8 cellular contexts compared by ENCODE assay signal in genomic region chr1:27575861-27576331, GRCh38. TPM values are rescaled to one million over a fixed set of nuclear protein-coding genes. Genes with fewer than 3 reads are reported as not detected.
A peak's percentile ranks its signal among the peaks of the same experiment; 100 is the strongest.
DNase-seq lines count a peak whose midpoint lies in the region; ATAC-seq and TF ChIP-seq lines count a peak whose summit lies in the region.

No MANE protein-coding gene starts in this region.

- TF ChIP-seq CTCF in Calu3 (IDR thresholded peaks at IDR 0.05; ENCODE audit: unreplicated experiment) (no peak), kidney epithelial cell (IDR thresholded peaks at IDR 0.05; ENCODE audit: insufficient read depth, low read length, poor library complexity, severe bottlenecking) (peak; percentile 20), WERI-Rb-1 (IDR thresholded peaks at IDR 0.05; ENCODE audit: low read depth, low read length) (no peak)

- BruUV-seq in Calu3 (replicated peaks; lab: Mats Ljungman, UMichigan): no TSS peak

- ATAC-seq in GM18867 (IDR thresholded peaks at IDR 0.05; ENCODE audit: unreplicated experiment): no peak

- intact Hi-C loops in Calu3 (cut with micrococcal nuclease; ENCODE audit: unreplicated experiment): no loop called here

- H3K27ac Mint-ChIP-seq in Calu3 (ENCODE audit: unreplicated experiment) (no peak overlapping the region), IgD-negative memory B cell (peak overlapping the region in 1 of 3 donors; percentile 57)

- peaks cover 16% of the 10 kb centered on the region for H3K36me3 Mint-ChIP-seq in Calu3 (ENCODE audit: insufficient read depth, unreplicated experiment)
- no peaks in the 10 kb centered on the region for H3K36me3 Mint-ChIP-seq in IgD-negative memory B cell

- H3K9me3 Mint-ChIP-seq in Calu3 (ENCODE audit: low read depth, unreplicated experiment) (no peaks in the 10 kb centered on the region), IgD-negative memory B cell (no peaks in the 10 kb centered on the region)

- H3K4me3 Mint-ChIP-seq in Calu3 (ENCODE audit: low read depth, unreplicated experiment): no peak overlapping the region
- H3K4me3 Mint-ChIP-seq in IgD-negative memory B cell: peak overlapping the region; percentile 53 to 75 (median 68)

- H3K4me1 Mint-ChIP-seq in Calu3 (ENCODE audit: low read depth, unreplicated experiment): peaks cover 35% of the 10 kb centered on the region
- peaks cover 13 to 19% (median 14%) of the 10 kb centered on the region in 3 donors for H3K4me1 Mint-ChIP-seq in IgD-negative memory B cell

- DNase-seq in Calu3 (peak; percentile 56), caudate nucleus (lab: John Stamatoyannopoulos, UW) (peak in 36 of 61 donors; percentile 30 to 83 (median 49)), kidney epithelial cell (ENCODE audit: low read depth) (no peak), substantia nigra (lab: John Stamatoyannopoulos, UW) (peak in 38 of 49 donors; percentile 27 to 91 (median 46)), WERI-Rb-1 (no peak)
- DNase-seq in stimulated activated CD4-positive, alpha-beta T cell treated with anti-CD3 and anti-CD28 coated beads, Interleukin-12 subunit alpha, Interleukin-12 subunit beta, amount 100 ng/mL, for 4 hours: no peak

- H3K27me3 Mint-ChIP-seq in Calu3 (ENCODE audit: unreplicated experiment) (no peaks in the 10 kb centered on the region), IgD-negative memory B cell (no peaks in the 10 kb centered on the region)

- H3K27ac ChIP-seq in caudate nucleus (ENCODE audit: low read depth, low read length) (peak overlapping the region; percentile 67), substantia nigra (ENCODE audit: low read depth, low read length, poor library complexity, severe bottlenecking) (peak overlapping the region; percentile 7), WERI-Rb-1 (no peak overlapping the region)

- no peaks in the 10 kb centered on the region for H3K9me3 ChIP-seq in WERI-Rb-1 (ENCODE audit: severe bottlenecking)

- no peaks in the 10 kb centered on the region for H3K27me3 ChIP-seq in kidney epithelial cell (ENCODE audit: control insufficient read depth, insufficient read depth, low read length)
- H3K27me3 ChIP-seq in WERI-Rb-1 (ENCODE audit: insufficient read depth, low read depth, severe bottlenecking): no peaks in the 10 kb centered on the region

- no peaks in the 10 kb centered on the region for H3K36me3 ChIP-seq in kidney epithelial cell (ENCODE audit: control insufficient read depth, insufficient read depth, low read length)
- H3K36me3 ChIP-seq in WERI-Rb-1: no peaks in the 10 kb centered on the region

- CTCF ChIA-PET in Calu3 (lab: Charles Lee): interaction anchor here (0.5 to 2.1 kb wide), 7 partner anchors 19 to 159 kb away, joined by 3 to 12 read pairs (median 3); no protein-coding TSS in a partner anchor

- H3K4me3 ChIP-seq in kidney epithelial cell (ENCODE audit: low read depth, low read length) (peak overlapping the region; percentile 26), WERI-Rb-1 (ENCODE audit: low read depth, low read length) (no peak overlapping the region)

RNA-seq across cellular contexts. Expression of gene AHDC1, which starts 28.0 kb away (rescaled TPM):
- total RNA-seq in Calu3 (2022): 20.8 and 21.5 TPM in 2 replicates
- 1.1 TPM for polyA plus RNA-seq in IgD-negative memory B cell
- 18.0 and 30.8 TPM in 2 replicates for total RNA-seq in kidney epithelial cell

RNA-seq across cellular contexts. Expression of gene FGR, which starts 59.1 kb away (rescaled TPM):
- not detected in 2 replicates for total RNA-seq in Calu3 (2022)
- 72.0 TPM for polyA plus RNA-seq in IgD-negative memory B cell
- total RNA-seq in kidney epithelial cell: 0.41 TPM in 1 of 2 replicates, not detected in the other

Comparison
In these comparisons a context has a peak if more than half of its experiments do, and no peak if none do; other contexts are left out.
1. DNase-seq: peak in Calu3 (single experiment), caudate nucleus (36 of 61) and substantia nigra (38 of 49); none in kidney epithelial cell (single experiment), stimulated activated CD4-positive, alpha-beta T cell treated with anti-CD3 and anti-CD28 coated beads, Interleukin-12 subunit alpha, Interleukin-12 subunit beta, amount 100 ng/mL, for 4 hours (single experiment) and WERI-Rb-1 (single experiment).